ENCODE assay signal across 8 cellular contexts in genomic region chr6:31356216-31356945, GRCh38. TPM values are rescaled to one million over a fixed set of nuclear protein-coding genes. Genes with fewer than 3 reads are reported as not detected.
DNase-seq lines count a peak whose midpoint lies in the region; ATAC-seq and TF ChIP-seq lines count a peak whose summit lies in the region.

No MANE protein-coding gene starts in this region.

- intact Hi-C loops in heart right ventricle (cut with DNase I) = loop anchor here in 2 of 10 donors (2.0 to 5.0 kb wide), 3 partner anchors 84 to 160 kb away; partner anchors contain the start of gene HLA-C (in 2 of the 2)
- intact Hi-C loops in sciatic nerve (cut with DNase I) = no loop called here

- TF ChIP-seq CTCF in LNCaP clone FGC (IDR thresholded peaks at IDR 0.05; ENCODE audit: control insufficient read depth, extremely low read depth, insufficient read depth) (no peak), heart right ventricle (IDR thresholded peaks at IDR 0.05) (peak in 1 of 9 donors; percentile 12)

- no peaks in the 10 kb centered on the region for H3K9me3 ChIP-seq in heart right ventricle

- peaks cover 0 to 48% (median 16%) of the 10 kb centered on the region in 9 donors for H3K4me1 ChIP-seq in heart right ventricle

- peak overlapping the region in 9 of 10 donors; percentile 79 to 99 (median 90) for H3K27ac ChIP-seq in heart right ventricle

- DNase-seq in DMS 273 (lab: John Stamatoyannopoulos, UW; ENCODE audit: unreplicated experiment) = peak; percentile 15
- DNase-seq in DMS 273 treated with DMSO at 0.1 percent for 48 hours (lab: John Stamatoyannopoulos, UW) = no peak
- DNase-seq in LNCaP clone FGC (ENCODE audit: low read depth) = no peak
- peak; percentile 22 for DNase-seq in activated gamma-delta T cell treated with anti-CD3 and anti-CD28 coated beads, Interleukin-2, amount 50 U/mL, for 16 hours (ENCODE audit: low read depth)
- peak; percentile 59 to 60 for DNase-seq in heart right ventricle
- DNase-seq in sciatic nerve (ENCODE audit: low spot score) = no peak
- DNase-seq in SHP77 (lab: John Stamatoyannopoulos, UW) = no peak

- peak overlapping the region; percentile 62 for H3K4me3 ChIP-seq in LNCaP clone FGC (ENCODE audit: low read depth, low read length)
- peak overlapping the region; percentile 57 to 98 (median 74) for H3K4me3 ChIP-seq in heart right ventricle

- peaks cover 0 to 34% (median 0%) of the 10 kb centered on the region in 9 donors for H3K36me3 ChIP-seq in heart right ventricle

- H3K27me3 ChIP-seq in heart right ventricle = peaks cover 0 to 18% (median 0%) of the 10 kb centered on the region in 7 donors

- WGBS in heart right ventricle, 2 donors = 4 to 8% methylated on average over 76 to 77 of the region's 83 CpGs

- peak; percentile 40 to 80 (median 56) for ATAC-seq in heart right ventricle
- peak; percentile 57 for ATAC-seq in sciatic nerve
- no peak for ATAC-seq in HG03175 (IDR thresholded peaks at IDR 0.05; ENCODE audit: unreplicated experiment)

RNA-seq across cellular contexts. Expression of gene HLA-B, which starts 0.6 kb away (rescaled TPM):
- total RNA-seq in heart right ventricle (1,000 to 10,000 TPM in 1 of 10 donors, 100 to 1,000 TPM in 9; 252 to 2,676 (median 383) TPM), sciatic nerve (990 TPM)
- polyA plus RNA-seq in heart right ventricle = 100 to 1,000 TPM; 516 to 656 TPM

RNA-seq across cellular contexts. Expression of gene MICA, which starts 47.0 kb away (rescaled TPM):
- 10 to 100 TPM in 2 of 10 donors, 1 to 10 TPM in 8; 3.2 to 15.0 (median 8.7) TPM for total RNA-seq in heart right ventricle
- polyA plus RNA-seq in heart right ventricle = 10 to 100 TPM; 21.2 to 36.0 TPM
- 26.5 TPM for total RNA-seq in sciatic nerve

Comparison
In these comparisons a context has a peak if more than half of its experiments do, and no peak if none do; other contexts are left out.
1. DNase-seq: peak in DMS 273 (single experiment), activated gamma-delta T cell treated with anti-CD3 and anti-CD28 coated beads, Interleukin-2, amount 50 U/mL, for 16 hours (single experiment) and heart right ventricle (2 of 2); none in DMS 273 treated with DMSO at 0.1 percent for 48 hours (single experiment), LNCaP clone FGC (single experiment), sciatic nerve (single experiment) and SHP77 (0 of 2).